ENCODE assay signal across 1 cellular context in genomic region chr10:60817135-60817805, GRCh38.
TF ChIP-seq lines count a peak whose summit lies in the region.

No MANE protein-coding gene starts in this region.

TF ChIP-seq in WTC11, 78 proteins besides CTCF, POLR2A, EP300 and RAD21 (continued from another document):
- TF ChIP-seq ZSCAN18 (CRISPR knock-in tag; IDR thresholded peaks at IDR 0.05) (no peak), TEAD1 (CRISPR knock-in tag; IDR thresholded peaks at IDR 0.05) (no peak)
